Comparison of ENCODE assay signal across 5 cellular contexts in the genomic region with DNA sequence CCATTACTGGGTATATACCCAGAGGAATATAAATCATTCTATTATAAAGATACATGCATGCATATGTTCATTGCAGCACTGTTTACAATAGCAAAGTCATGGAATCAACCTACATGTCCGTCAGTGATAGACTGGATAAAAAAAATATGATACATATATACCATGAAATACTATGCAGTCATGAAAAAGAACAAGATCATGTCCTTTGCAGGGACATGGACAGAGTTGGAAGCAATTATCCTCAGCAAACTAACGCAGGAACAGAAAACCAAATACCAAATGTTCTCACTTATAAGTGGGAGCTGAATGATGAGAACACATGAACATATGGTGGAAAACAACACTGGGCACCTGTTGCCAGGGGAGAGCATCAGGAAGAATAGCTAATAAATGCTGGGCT.
A peak's percentile ranks its signal among the peaks of the same experiment; 100 is the strongest.
DNase-seq lines count a peak whose midpoint lies in the region; ATAC-seq, FAIRE-seq and TF ChIP-seq lines count a peak whose summit lies in the region.
"Not testable (repeated sequence)": the region's sequence is repeated elsewhere in the genome, so short reads cannot be mapped to it uniquely, and the experiment has no call there.

No MANE protein-coding gene starts in this region.

- TF ChIP-seq RAD21 in A549 (conservative IDR thresholded peaks at IDR 0.05 in 1 of 2, IDR thresholded peaks at IDR 0.05 in 1 of 2), result not testable (repeated sequence)

- not testable (repeated sequence) for H3K36me3 Mint-ChIP-seq in WTC11, memory B cell

- not testable (repeated sequence) for H3K9me3 Mint-ChIP-seq in WTC11, memory B cell

- H3K79me2 ChIP-seq in OCI-LY1 (ENCODE audit: insufficient read depth, low read length), result not testable (repeated sequence)

- H3K27me3 Mint-ChIP-seq in WTC11 (ENCODE audit: low read depth); memory B cell: not testable (repeated sequence)

- not testable (repeated sequence) for FAIRE-seq in A549 (lab: Jason Lieb, UNC)

- H3K9me2 ChIP-seq in OCI-LY1 (ENCODE audit: low read depth, low read length), result not testable (repeated sequence)

- POLR2A ChIA-PET in A549 (lab: Yijun Ruan, JAX); HEK293 (lab: Yijun Ruan, JAX); WTC11 (lab: Charles Lee): not testable (repeated sequence)

- not testable (repeated sequence) for H3K4me2 ChIP-seq in A549; OCI-LY1 (ENCODE audit: low read length)

- not testable (repeated sequence) for H3K4me3 ChIP-seq in A549; HEK293 (ENCODE audit: low read depth, low read length); OCI-LY1 (ENCODE audit: low read depth, low read length, poor library complexity, severe bottlenecking)

- not testable (repeated sequence) for H3K9ac ChIP-seq in OCI-LY1 (ENCODE audit: low read length)

- CTCF ChIA-PET in A549 (lab: Yijun Ruan, JAX), result interaction anchor here (1.6 to 1.7 kb wide), 2 partner anchors 22 to 23 kb away, joined by 7 to 8 read pairs; no protein-coding TSS in a partner anchor
- CTCF ChIA-PET in HEK293 (lab: Yijun Ruan, JAX); WTC11 (lab: Charles Lee): not testable (repeated sequence)

- not testable (repeated sequence) for TF ChIP-seq POLR2A in A549 (IDR thresholded peaks at IDR 0.05; ENCODE audit: low read length)

- peak overlapping the region; percentile 66; the same call in 1 of the 2 replicates for H3K27ac Mint-ChIP-seq in WTC11
- peak overlapping the region; percentile 3 for H3K27ac Mint-ChIP-seq in memory B cell

- ATAC-seq in A549; WTC11; memory B cell (ENCODE audit: low read depth): not testable (repeated sequence)

- not testable (repeated sequence) for H3K4me3 Mint-ChIP-seq in WTC11, memory B cell

- H3K9me3 ChIP-seq in A549; HEK293 (ENCODE audit: control insufficient read depth, insufficient read depth, low read depth, low read length); OCI-LY1 (ENCODE audit: low read length): not testable (repeated sequence)

- DNase-seq in A549 (ENCODE audit: low read depth in 1 of 2, low spot score in 1 of 2); WTC11 (ENCODE audit: low spot score); memory B cell (ENCODE audit: low spot score in 2 of 2): not testable (repeated sequence)

- not testable (repeated sequence) for H3K27me3 ChIP-seq in OCI-LY1 (ENCODE audit: insufficient read depth, low read length)

- not testable (repeated sequence) for TF ChIP-seq CTCF in A549 (IDR thresholded peaks at IDR 0.05); HEK293 (tag by site-specific recombination; IDR thresholded peaks at IDR 0.05); OCI-LY1 (IDR thresholded peaks at IDR 0.05; ENCODE audit: low read length); WTC11 (IDR thresholded peaks at IDR 0.05)

- 95% methylated on average over 2 of the region's 2 CpGs for WGBS in A549 (ENCODE audit: missing lambda C conversion rate)

- not testable (repeated sequence) for H3K27ac ChIP-seq in A549; HEK293 (ENCODE audit: extremely low read depth, low read depth, low read length)
- peak overlapping the region; percentile 46 for H3K27ac ChIP-seq in OCI-LY1 (ENCODE audit: low read depth, low read length, poor library complexity, severe bottlenecking)

- not testable (repeated sequence) for H4K20me1 ChIP-seq in OCI-LY1 (ENCODE audit: insufficient read depth, low read length)

- H2AFZ ChIP-seq in OCI-LY1 (ENCODE audit: low read length), result not testable (repeated sequence)

- not testable (repeated sequence) for H3K36me3 ChIP-seq in HEK293 (ENCODE audit: control insufficient read depth in 2 of 2, insufficient read depth in 1 of 2, low read length in 2 of 2); OCI-LY1 (ENCODE audit: insufficient read depth, low read length)

- H3K4me1 ChIP-seq in A549; HEK293 (ENCODE audit: control insufficient read depth, insufficient read depth, low read length): not testable (repeated sequence)
- H3K4me1 ChIP-seq in OCI-LY1 (ENCODE audit: insufficient read depth, low read length, severe bottlenecking), result peaks cover 18% of the 10 kb centered on the region

- not testable (repeated sequence) for TF ChIP-seq EP300 in A549 (IDR thresholded peaks at IDR 0.05)

- not testable (repeated sequence) for H3K4me1 Mint-ChIP-seq in WTC11, memory B cell

- H3F3A ChIP-seq in OCI-LY1 (ENCODE audit: insufficient read depth, low read length), result not testable (repeated sequence)

TF ChIP-seq in A549, 52 proteins besides CTCF, POLR2A, EP300 and RAD21:
- 0 out of 2 replicates have a peak, but pooled peaks have one; percentile 30 for TF ChIP-seq HDAC2 (IDR thresholded peaks at IDR 0.05)
TF ChIP-seq in A549: peak in this region for 1; not testable (repeated sequence) for 51.

TF ChIP-seq in HEK293, 187 proteins besides CTCF, POLR2A, EP300 and RAD21:
- peak; percentile 73 for TF ChIP-seq ZNF146 (tag by site-specific recombination; IDR thresholded peaks at IDR 0.05)
